1 cellular context compared by ENCODE assay signal in the genomic region with DNA sequence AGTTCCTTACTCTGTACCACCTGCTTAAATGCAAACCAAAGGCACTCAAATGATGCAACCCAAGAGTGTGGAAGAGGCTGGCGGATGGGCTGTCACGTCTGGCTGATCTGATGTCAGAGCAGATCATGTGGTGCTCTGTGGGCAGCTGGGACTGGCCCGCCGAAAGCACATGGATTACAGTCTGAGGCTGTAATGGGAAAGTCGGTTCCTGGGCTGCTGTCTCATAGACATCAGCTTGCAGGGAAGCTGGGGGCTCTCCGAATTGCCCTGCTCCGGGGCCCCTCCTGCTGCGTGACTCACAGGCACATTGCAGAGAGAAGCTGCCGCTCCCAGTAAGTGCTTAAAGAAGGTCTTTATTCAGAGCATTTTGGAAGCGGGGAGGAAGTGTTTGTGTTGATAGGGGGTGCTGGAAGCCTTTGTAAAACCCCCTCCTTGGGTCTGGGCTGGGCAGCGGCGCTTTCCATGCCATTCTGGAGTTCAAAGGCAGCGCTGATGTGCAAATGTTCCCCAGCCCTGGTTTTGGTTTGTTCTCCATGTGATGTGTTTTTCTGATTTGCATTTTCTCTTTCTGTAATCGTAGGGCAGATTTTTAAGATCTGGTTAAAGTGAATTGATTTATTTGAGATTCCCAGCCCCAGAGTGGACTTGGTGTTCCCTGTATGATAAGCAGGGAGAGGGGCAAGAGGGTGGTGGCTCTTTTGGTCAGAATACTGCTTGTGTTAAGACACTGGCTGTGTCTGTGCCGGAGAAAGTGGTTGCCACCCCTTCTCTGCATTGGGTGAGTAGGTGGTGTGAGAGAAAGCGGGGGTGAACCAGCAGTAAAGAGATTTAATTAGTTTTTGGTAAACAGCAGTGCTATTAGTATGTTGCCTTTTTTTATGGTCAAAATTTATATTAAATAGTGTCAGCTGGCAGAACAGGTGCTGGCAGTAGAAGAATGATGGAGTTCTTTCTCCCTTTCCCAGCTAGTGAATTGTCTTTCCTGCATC.
TF ChIP-seq lines count a peak whose summit lies in the region.

No MANE protein-coding gene starts in this region.

TF ChIP-seq in SK-N-SH, 30 proteins besides CTCF, POLR2A, EP300 and RAD21 (continued from another document):
- TF ChIP-seq RFX5 (IDR thresholded peaks at IDR 0.05; ENCODE audit: low read length) (no peak; the same call in 1 of the 2 replicates), TAF1 (IDR thresholded peaks at IDR 0.05; ENCODE audit: borderline replicate concordance, low read depth, low read length) (no peak), ELF1 (IDR thresholded peaks at IDR 0.05) (no peak), TEAD4 (IDR thresholded peaks at IDR 0.05; ENCODE audit: borderline replicate concordance, insufficient read depth) (no peak), FOXM1 (IDR thresholded peaks at IDR 0.05; ENCODE audit: low read depth) (no peak), NFIC (IDR thresholded peaks at IDR 0.05; ENCODE audit: borderline replicate concordance) (no peak), TCF12 (IDR thresholded peaks at IDR 0.05) (peak; percentile 19; the same call in 1 of the 2 replicates), GATA2 (CRISPR knock-in tag; IDR thresholded peaks at IDR 0.05) (peak; percentile 65), SMC3 (IDR thresholded peaks at IDR 0.05; ENCODE audit: low read depth, low read length) (no peak), RCOR1 (IDR thresholded peaks at IDR 0.05; ENCODE audit: low read length) (no peak), RXRA (IDR thresholded peaks at IDR 0.05; ENCODE audit: borderline replicate concordance, low read depth) (no peak), ZBTB33 (IDR thresholded peaks at IDR 0.05; ENCODE audit: borderline replicate concordance, low read depth) (no peak), YY1 (IDR thresholded peaks at IDR 0.05; ENCODE audit: low read depth) (no peak), FOXJ3 (CRISPR knock-in tag; IDR thresholded peaks at IDR 0.05) (no peak), EZH2phosphoT487 (IDR thresholded peaks at IDR 0.05; ENCODE audit: borderline replicate concordance, low read depth) (no peak), MEF2A (IDR thresholded peaks at IDR 0.05; ENCODE audit: borderline replicate concordance, low read depth) (no peak), REST (IDR thresholded peaks at IDR 0.05; ENCODE audit: low read depth, low read length) (no peak), POLR2AphosphoS5 (IDR thresholded peaks at IDR 0.05; ENCODE audit: low read depth, low read length) (0 out of 2 replicates have a peak, but pooled peaks have one; percentile 46)
